8 cellular contexts compared by ENCODE assay signal in the genomic region with DNA sequence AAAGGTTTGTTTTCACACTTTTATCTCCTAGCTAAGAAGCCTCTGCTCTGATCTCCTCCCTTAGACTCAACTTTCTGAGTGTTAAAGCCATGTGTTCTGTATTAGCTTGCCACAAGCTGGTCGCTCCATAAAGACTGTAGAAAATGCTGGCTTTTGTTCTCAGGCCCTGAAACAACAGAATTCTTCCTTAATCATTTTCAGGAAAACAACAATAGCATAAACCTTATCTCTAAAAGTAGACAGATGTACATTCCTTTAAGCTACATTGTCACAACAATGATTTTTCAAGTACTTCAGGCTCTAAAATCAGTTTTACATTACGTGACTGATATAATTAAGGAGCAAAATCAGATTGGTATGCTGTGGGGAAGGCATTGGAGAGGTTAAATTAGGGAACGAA. TPM values are rescaled to one million over a fixed set of nuclear protein-coding genes. Genes with fewer than 3 reads are reported as not detected.
"Had no signal": no experiment of that assay in that cellular context is flagged by ENCODE, and none has a peak within 500 bp of the region (broad histone marks: within the 10 kb centered on the region; RNA-seq: fewer than 3 reads in every experiment).

No MANE protein-coding gene starts in this region.

- H3K27ac ChIP-seq: colonic mucosa, pancreas had no signal

- H3K4me3 ChIP-seq: colonic mucosa, pancreas had no signal

- H3K9me3 ChIP-seq: colonic mucosa, pancreas had no signal

- H3K27me3 ChIP-seq: colonic mucosa, pancreas had no signal

- H3K4me1 ChIP-seq: colonic mucosa, pancreas had no signal

- DNase-seq: activated effector memory CD4-positive, alpha-beta T cell treated with Interleukin-2 at 50 U/mL for 16 hours; activated T-cell treated with anti-CD3 and anti-CD28 coated beads, Interleukin-2, amount 50 U/mL, for 1 hour; colonic mucosa; effector CD4-positive, alpha-beta T cell; pancreas; stimulated activated CD4-positive, alpha-beta T cell treated with anti-CD3 and anti-CD28 coated beads, Interleukin-4, amount 100 ng/mL, for 4 hours; stimulated activated naive CD8-positive, alpha-beta T cell treated with anti-CD3 and anti-CD28 coated beads, Interleukin-15, amount 100 ng/mL, for 72 hours had no signal

- H3K36me3 ChIP-seq: colonic mucosa, pancreas had no signal

RNA-seq across cellular contexts. Expression of a gene that starts 41.9 kb away (rescaled TPM):
- total RNA-seq: T-helper 2 cell treated with Interferon-gamma antibody and Interleukin-4, amounts not matched to agents 100 ng/mL and 5 ng/mL, for 36 hours had no signal
